8 cellular contexts compared by ENCODE assay signal in genomic region chr14:49860988-49861387, GRCh38. TPM values are rescaled to one million over a fixed set of nuclear protein-coding genes. Genes with fewer than 3 reads are reported as not detected.
DNase-seq lines count a peak whose midpoint lies in the region; ATAC-seq and TF ChIP-seq lines count a peak whose summit lies in the region.

No MANE protein-coding gene starts in this region.

- no peak for DNase-seq in A673 (ENCODE audit: low spot score)
- peak; percentile 25 for DNase-seq in KBM-7
- DNase-seq in effector memory CD4-positive, alpha-beta T cell, result no peak
- DNase-seq in neural crest cell (ENCODE audit: low read depth, low spot score), result no peak
- no peak for DNase-seq in foreskin melanocyte
- no peak for DNase-seq in mesothelial cell of epicardium (ENCODE audit: low spot score in 2 of 2, unreplicated experiment in 2 of 2)
- no peak for DNase-seq in DMS153 (lab: John Stamatoyannopoulos, UW)

- no peaks in the 10 kb centered on the region for H3K27me3 ChIP-seq in A673 (replicated peaks; ENCODE audit: insufficient read depth, low read depth, low read length, poor library complexity)
- no peaks in the 10 kb centered on the region for H3K27me3 ChIP-seq in effector memory CD4-positive, alpha-beta T cell (replicated peaks; ENCODE audit: control insufficient read depth, insufficient read depth, low read length, poor library complexity, severe bottlenecking)

- H3K36me3 ChIP-seq in A673 (ENCODE audit: insufficient read depth, low read length, poor library complexity, severe bottlenecking), result no peaks in the 10 kb centered on the region
- no peaks in the 10 kb centered on the region for H3K36me3 ChIP-seq in effector memory CD4-positive, alpha-beta T cell (ENCODE audit: control insufficient read depth, insufficient read depth, low read length)

- no peaks in the 10 kb centered on the region for H3K9me3 ChIP-seq in A673 (ENCODE audit: low read depth, low read length, poor library complexity, severe bottlenecking)
- H3K9me3 ChIP-seq in effector memory CD4-positive, alpha-beta T cell (ENCODE audit: control insufficient read depth, low read length), result no peaks in the 10 kb centered on the region

- H3K4me1 Mint-ChIP-seq in neural crest cell, result peaks cover 14% of the 10 kb centered on the region
- H3K4me1 Mint-ChIP-seq in mesothelial cell of epicardium, result peaks cover 11% of the 10 kb centered on the region

- no TSS peak for BruUV-seq in A673 (replicated peaks; lab: Mats Ljungman, UMichigan)

- in situ Hi-C loops in KBM-7 (cut with MboI; ENCODE audit: low pct_unique_long_range_greater_than_20kb, low sequenced_read_pairs), result loop anchor here (25.0 kb wide), 1 partner anchor 251 kb away; the partner anchor contains the start of gene VCPKMT

- POLR2A ChIA-PET in A673 (lab: Charles Lee; ENCODE audit: low non-redundant PET), result no interaction called here

- H3K4me3 Mint-ChIP-seq in neural crest cell (no peak overlapping the region), mesothelial cell of epicardium (no peak overlapping the region)

- peak overlapping the region; percentile 58 for H3K4me3 ChIP-seq in A673 (ENCODE audit: low read depth, low read length, poor library complexity, severe bottlenecking)
- no peak overlapping the region for H3K4me3 ChIP-seq in effector memory CD4-positive, alpha-beta T cell (ENCODE audit: insufficient read depth, low read depth, low read length, poor library complexity, severe bottlenecking)

- TF ChIP-seq CTCF in A673 (conservative IDR thresholded peaks at IDR 0.05; ENCODE audit: low read depth, low read length) (no peak), neural crest cell (conservative IDR thresholded peaks at IDR 0.05) (no peak), mesothelial cell of epicardium (IDR thresholded peaks at IDR 0.05; ENCODE audit: unreplicated experiment) (no peak)

- H3K9me3 Mint-ChIP-seq in neural crest cell, result no peaks in the 10 kb centered on the region
- H3K9me3 Mint-ChIP-seq in mesothelial cell of epicardium, result no peaks in the 10 kb centered on the region

- H3K4me1 ChIP-seq in A673 (ENCODE audit: insufficient read depth, low read length, poor library complexity, severe bottlenecking), result peaks cover 11% of the 10 kb centered on the region
- H3K4me1 ChIP-seq in effector memory CD4-positive, alpha-beta T cell (ENCODE audit: control insufficient read depth, insufficient read depth, low read length, poor library complexity, severe bottlenecking), result peaks cover 21% of the 10 kb centered on the region

- H3K27ac Mint-ChIP-seq in neural crest cell (ENCODE audit: unreplicated experiment), result peak overlapping the region; percentile 99
- H3K27ac Mint-ChIP-seq in mesothelial cell of epicardium, result no peak overlapping the region

- no peak for ATAC-seq in HG03457 (IDR thresholded peaks at IDR 0.05; ENCODE audit: unreplicated experiment)

- CTCF ChIA-PET in A673 (lab: Charles Lee), result interaction anchor here (0.7 to 2.7 kb wide), 3 partner anchors 9 to 275 kb away, joined by 5 to 19 read pairs (median 12); partner anchors contain the start of genes NEMF and RPS29

- H3K27me3 Mint-ChIP-seq in neural crest cell (ENCODE audit: low read depth) (peaks cover 11% of the 10 kb centered on the region), mesothelial cell of epicardium (ENCODE audit: low read depth) (no peaks in the 10 kb centered on the region)

- no peaks in the 10 kb centered on the region for H3K36me3 Mint-ChIP-seq in neural crest cell (ENCODE audit: low read depth)
- H3K36me3 Mint-ChIP-seq in mesothelial cell of epicardium, result no peaks in the 10 kb centered on the region

- H3K27ac ChIP-seq in A673 (ENCODE audit: low read depth, low read length, poor library complexity, severe bottlenecking), result peak overlapping the region; percentile 93
- peak overlapping the region; percentile 97 for H3K27ac ChIP-seq in effector memory CD4-positive, alpha-beta T cell (ENCODE audit: insufficient read depth, low read length, poor library complexity, severe bottlenecking)

- intact Hi-C loops in A673 (cut with micrococcal nuclease; ENCODE audit: unreplicated experiment), result loop anchor here (5.0 kb wide), 1 partner anchor 371 kb away; the partner anchor contains the start of gene SOS2

RNA-seq across cellular contexts. Expression of gene NEMF, which starts 8.4 kb away (rescaled TPM):
- 77.5 and 80.2 TPM in 2 replicates for total RNA-seq in A673 (2021)
- 68.9 and 71.0 TPM in 2 replicates for total RNA-seq in neural crest cell
- total RNA-seq in mesothelial cell of epicardium, result 83.5 to 94.9 TPM (median 91.2 TPM) in 3 replicates

RNA-seq across cellular contexts. Expression of gene ARF6, which starts 31.9 kb away (rescaled TPM):
- total RNA-seq in A673 (2021) (59.2 and 67.6 TPM in 2 replicates), neural crest cell (55.8 and 58.0 TPM in 2 replicates), mesothelial cell of epicardium (33.7 to 36.0 TPM (median 34.0 TPM) in 3 replicates)
